In genomic region chr5:75282581-75282980, GRCh38 we compare ENCODE assay signal across 32 cellular contexts.
"Had no signal": no experiment of that assay in that cellular context is flagged by ENCODE, and none has a peak within 500 bp of the region (broad histone marks: within the 10 kb centered on the region; RNA-seq: fewer than 3 reads in every experiment).

No MANE protein-coding gene starts in this region.

- ATAC-seq: activated CD4-positive, CD25-positive, alpha-beta regulatory T cell treated with anti-CD3 and anti-CD28 coated beads, Interleukin-2, amount 50 U/mL, for 24 hours; activated CD8-positive, alpha-beta T cell treated with anti-CD3 and anti-CD28 coated beads for 36 hours; activated T-cell treated with anti-CD3 and anti-CD28 coated beads, Interleukin-2, amount 50 U/mL, for 4 hours; activated T-helper 17 cell treated with anti-CD3 and anti-CD28 coated beads, Interleukin-2, amount 50 U/mL, for 72 hours; foreskin keratinocyte; gastrocnemius medialis; T-helper 17 cell had no signal

- H3K9me3 Mint-ChIP-seq: activated B cell treated with CpG ODN at 0.5 μM for 24 hours; activated CD8-positive, alpha-beta T cell treated with anti-CD3 and anti-CD28 coated beads for 36 hours; activated T-cell treated with anti-CD3 and anti-CD28 coated beads, Interleukin-2, amount 50 U/mL, for 4 hours; activated T-helper 17 cell treated with anti-CD3 and anti-CD28 coated beads, Interleukin-2, amount 50 U/mL, for 72 hours; central memory CD8-positive, alpha-beta T cell; dendritic cell treated with granulocyte-macrophage colony-stimulating factor and Interleukin-4, amounts not matched to agents 40 ng/mL and 50 ng/mL, for 4 days; T-helper 2 cell treated with Interferon-gamma antibody and Interleukin-4, amounts not matched to agents 5 μg/mL and 100 μg/mL, for 36 hours had no signal

- H3K9me3 ChIP-seq: esophagus muscularis mucosa, gastrocnemius medialis had no signal

- H3K27me3 ChIP-seq: brain microvascular endothelial cell, esophagus muscularis mucosa, foreskin keratinocyte, gastrocnemius medialis had no signal

- DNase-seq: activated B cell treated with CpG ODN at 0.5 μM for 24 hours; activated CD4-positive, alpha-beta T cell treated with anti-CD3 and anti-CD28 coated beads for 48 hours; activated CD4-positive, alpha-beta T cell treated with anti-CD3 and anti-CD28 coated beads, Interleukin-2, amount 50 U/mL, for 1 hour; activated CD4-positive, alpha-beta T cell treated with anti-CD3 and anti-CD28 coated beads, Interleukin-2, amount 50 U/mL, for 48 hours; activated CD8-positive, alpha-beta memory T cell treated with anti-CD3 and anti-CD28 coated beads for 24 hours; activated CD8-positive, alpha-beta T cell treated with anti-CD3 and anti-CD28 coated beads for 36 hours; activated effector memory CD4-positive, alpha-beta T cell treated with Interleukin-2 at 50 U/mL for 16 hours; activated gamma-delta T cell treated with Interleukin-2 at 50 U/mL for 16 hours; activated naive CD4-positive, alpha-beta T cell treated with anti-CD3 and anti-CD28 coated beads, Interleukin-2, amount 50 U/mL, for 16 hours; activated naive CD4-positive, alpha-beta T cell treated with Interleukin-2 at 50 U/mL for 16 hours; activated T-cell treated with anti-CD3 and anti-CD28 coated beads, Interleukin-2, amount 50 U/mL, for 4 hours; amniotic stem cell; anterior cingulate cortex; brain microvascular endothelial cell; dorsolateral prefrontal cortex; effector memory CD4-positive, alpha-beta T cell; endodermal cell; foreskin keratinocyte; gastrocnemius medialis; glutamatergic neuron; T-helper 1 cell; T-helper 17 cell; T1000; WERI-Rb-1 had no signal

- H3K27ac Mint-ChIP-seq: activated B cell treated with CpG ODN at 0.5 μM for 24 hours; activated CD8-positive, alpha-beta T cell treated with anti-CD3 and anti-CD28 coated beads for 36 hours; activated naive CD8-positive, alpha-beta T cell; activated T-helper 17 cell treated with anti-CD3 and anti-CD28 coated beads, Interleukin-2, amount 50 U/mL, for 72 hours; dendritic cell treated with granulocyte-macrophage colony-stimulating factor and Interleukin-4, amounts not matched to agents 40 ng/mL and 50 ng/mL, for 4 days; endodermal cell; T-helper 17 cell; T-helper 2 cell treated with Interferon-gamma antibody and Interleukin-4, amounts not matched to agents 5 μg/mL and 100 μg/mL, for 36 hours had no signal

- H3K4me3 ChIP-seq: coronary artery, dorsolateral prefrontal cortex, esophagus muscularis mucosa, gastrocnemius medialis had no signal

- H3K4me3 Mint-ChIP-seq: activated B cell treated with CpG ODN at 0.5 μM for 24 hours; activated CD8-positive, alpha-beta T cell treated with anti-CD3 and anti-CD28 coated beads for 36 hours; activated naive CD8-positive, alpha-beta T cell; activated T-cell treated with anti-CD3 and anti-CD28 coated beads, Interleukin-2, amount 50 U/mL, for 4 hours; activated T-helper 17 cell treated with anti-CD3 and anti-CD28 coated beads, Interleukin-2, amount 50 U/mL, for 72 hours; central memory CD8-positive, alpha-beta T cell; dendritic cell treated with granulocyte-macrophage colony-stimulating factor and Interleukin-4, amounts not matched to agents 40 ng/mL and 50 ng/mL, for 4 days; endodermal cell; T-helper 17 cell; T-helper 2 cell treated with Interferon-gamma antibody and Interleukin-4, amounts not matched to agents 5 μg/mL and 100 μg/mL, for 36 hours had no signal

- H3K4me1 ChIP-seq: esophagus muscularis mucosa, foreskin keratinocyte, gastrocnemius medialis had no signal

- H3K4me1 Mint-ChIP-seq: activated B cell treated with CpG ODN at 0.5 μM for 24 hours; activated T-helper 17 cell treated with anti-CD3 and anti-CD28 coated beads, Interleukin-2, amount 50 U/mL, for 72 hours; central memory CD8-positive, alpha-beta T cell had no signal

- H3K27ac ChIP-seq: brain microvascular endothelial cell, coronary artery, dorsolateral prefrontal cortex, esophagus muscularis mucosa, foreskin keratinocyte, gastrocnemius medialis, WERI-Rb-1 had no signal

- H3K27me3 Mint-ChIP-seq: activated CD8-positive, alpha-beta T cell treated with anti-CD3 and anti-CD28 coated beads for 36 hours; activated naive CD8-positive, alpha-beta T cell; activated T-helper 17 cell treated with anti-CD3 and anti-CD28 coated beads, Interleukin-2, amount 50 U/mL, for 72 hours; central memory CD8-positive, alpha-beta T cell; dendritic cell treated with granulocyte-macrophage colony-stimulating factor and Interleukin-4, amounts not matched to agents 40 ng/mL and 50 ng/mL, for 4 days had no signal

- H3K36me3 ChIP-seq: brain microvascular endothelial cell, esophagus muscularis mucosa, gastrocnemius medialis, WERI-Rb-1 had no signal

- H3K36me3 Mint-ChIP-seq: activated naive CD8-positive, alpha-beta T cell had no signal
